8 cellular contexts compared by ENCODE assay signal in genomic region chr14:93160353-93160801, GRCh38. TPM values are rescaled to one million over a fixed set of nuclear protein-coding genes. Genes with fewer than 3 reads are reported as not detected.
DNase-seq lines count a peak whose midpoint lies in the region; ATAC-seq and FAIRE-seq lines count a peak whose summit lies in the region.

No MANE protein-coding gene starts in this region.

- FAIRE-seq in GM18507 (lab: Jason Lieb, UNC): peak; percentile 31

- DNase-seq in COLO829 (ENCODE audit: low spot score) (peak; percentile 37), GM18507 (ENCODE audit: extremely low spot score, insufficient read length, low read depth) (no peak), SK-MEL-5 (ENCODE audit: low read depth, low spot score) (peak; percentile 67), iPS-NIHi11 (ENCODE audit: low spot score) (peak; percentile 56), NCI-H128 (lab: John Stamatoyannopoulos, UW; ENCODE audit: unreplicated experiment) (no peak), kidney glomerular epithelial cell (lab: John Stamatoyannopoulos, UW) (no peak)

- in situ Hi-C loops in SK-MEL-5 (cut with HindIII; ENCODE audit: low pct_unique_long_range_greater_than_20kb, low sequenced_read_pairs): no loop called here

- ATAC-seq in GM19467 (IDR thresholded peaks at IDR 0.05; ENCODE audit: unreplicated experiment) (no peak), GM18868 (IDR thresholded peaks at IDR 0.05; ENCODE audit: unreplicated experiment) (no peak)

RNA-seq across cellular contexts. Expression of gene MOAP1, which starts 24.3 kb away (rescaled TPM):
- total RNA-seq in SK-MEL-5 (2014; rRNA removed; shearing (Covaris generic)): 82.9 and 91.5 TPM in 2 replicates
- 39.3 and 45.6 TPM in 2 replicates for polyA plus RNA-seq in SK-MEL-5 (2015; cell fraction: cytosol; rRNA removed)
- polyA plus RNA-seq in SK-MEL-5 (2015; cell fraction: nucleus; rRNA removed): 29.8 and 30.5 TPM in 2 replicates

RNA-seq across cellular contexts. Expression of gene LYSET, which starts 24.7 kb away (rescaled TPM):
- total RNA-seq in SK-MEL-5 (2014; rRNA removed; shearing (Covaris generic)): 127 and 135 TPM in 2 replicates
- 59.4 and 65.3 TPM in 2 replicates for polyA plus RNA-seq in SK-MEL-5 (2015; cell fraction: cytosol; rRNA removed)
- polyA plus RNA-seq in SK-MEL-5 (2015; cell fraction: nucleus; rRNA removed): 27.2 and 34.7 TPM in 2 replicates

RNA-seq across cellular contexts. Expression of gene ITPK1, which starts 44.7 kb away (rescaled TPM):
- 45.2 and 45.6 TPM in 2 replicates for total RNA-seq in SK-MEL-5 (2014; rRNA removed; shearing (Covaris generic))
- polyA plus RNA-seq in SK-MEL-5 (2015; cell fraction: cytosol; rRNA removed): 72.6 and 73.8 TPM in 2 replicates
- 37.9 and 60.8 TPM in 2 replicates for polyA plus RNA-seq in SK-MEL-5 (2015; cell fraction: nucleus; rRNA removed)

RNA-seq across cellular contexts. Expression of gene GON7, which starts 46.5 kb away (rescaled TPM):
- total RNA-seq in SK-MEL-5 (2014; rRNA removed; shearing (Covaris generic)): 30.6 and 31.9 TPM in 2 replicates
- polyA plus RNA-seq in SK-MEL-5 (2015; cell fraction: cytosol; rRNA removed): 20.6 and 22.0 TPM in 2 replicates
- 2.4 and 3.4 TPM in 2 replicates for polyA plus RNA-seq in SK-MEL-5 (2015; cell fraction: nucleus; rRNA removed)

RNA-seq across cellular contexts. Expression of gene UBR7, which starts 46.7 kb away (rescaled TPM):
- total RNA-seq in SK-MEL-5 (2014; rRNA removed; shearing (Covaris generic)): 28.0 and 36.6 TPM in 2 replicates
- polyA plus RNA-seq in SK-MEL-5 (2015; cell fraction: cytosol; rRNA removed): 26.4 and 35.4 TPM in 2 replicates
- 12.5 and 17.4 TPM in 2 replicates for polyA plus RNA-seq in SK-MEL-5 (2015; cell fraction: nucleus; rRNA removed)

Comparison
In these comparisons a context has a peak if more than half of its experiments do, and no peak if none do; other contexts are left out.
1. DNase-seq: peak in COLO829 (single experiment), SK-MEL-5 (single experiment) and iPS-NIHi11 (single experiment); none in GM18507 (single experiment), NCI-H128 (single experiment) and kidney glomerular epithelial cell (single experiment).